Comparison of ENCODE assay signal across 2 cellular contexts in the genomic region with DNA sequence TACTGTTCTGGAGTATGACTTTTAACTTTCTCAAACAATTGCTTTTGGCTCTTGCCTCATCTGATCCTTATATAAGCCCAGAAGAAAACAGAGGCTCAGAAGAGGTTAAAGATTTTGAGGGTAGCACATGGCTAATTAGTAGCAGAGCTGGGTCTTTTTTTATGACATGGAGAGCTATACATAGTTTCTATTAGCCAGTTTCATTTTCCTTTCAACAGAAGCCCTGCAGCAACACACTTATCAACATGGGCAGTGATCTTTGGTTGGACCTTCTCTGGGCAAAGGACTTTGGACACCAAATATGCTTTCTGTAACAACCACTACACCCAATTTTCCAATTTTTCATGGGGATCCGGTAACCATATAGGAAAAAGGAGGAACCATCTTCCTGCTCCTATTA.
TF ChIP-seq lines count a peak whose summit lies in the region.

No MANE protein-coding gene starts in this region.

TF ChIP-seq in GM12878, 131 proteins besides CTCF, POLR2A, EP300 and RAD21 (continues in another document):
- TF ChIP-seq, protein P1, sequence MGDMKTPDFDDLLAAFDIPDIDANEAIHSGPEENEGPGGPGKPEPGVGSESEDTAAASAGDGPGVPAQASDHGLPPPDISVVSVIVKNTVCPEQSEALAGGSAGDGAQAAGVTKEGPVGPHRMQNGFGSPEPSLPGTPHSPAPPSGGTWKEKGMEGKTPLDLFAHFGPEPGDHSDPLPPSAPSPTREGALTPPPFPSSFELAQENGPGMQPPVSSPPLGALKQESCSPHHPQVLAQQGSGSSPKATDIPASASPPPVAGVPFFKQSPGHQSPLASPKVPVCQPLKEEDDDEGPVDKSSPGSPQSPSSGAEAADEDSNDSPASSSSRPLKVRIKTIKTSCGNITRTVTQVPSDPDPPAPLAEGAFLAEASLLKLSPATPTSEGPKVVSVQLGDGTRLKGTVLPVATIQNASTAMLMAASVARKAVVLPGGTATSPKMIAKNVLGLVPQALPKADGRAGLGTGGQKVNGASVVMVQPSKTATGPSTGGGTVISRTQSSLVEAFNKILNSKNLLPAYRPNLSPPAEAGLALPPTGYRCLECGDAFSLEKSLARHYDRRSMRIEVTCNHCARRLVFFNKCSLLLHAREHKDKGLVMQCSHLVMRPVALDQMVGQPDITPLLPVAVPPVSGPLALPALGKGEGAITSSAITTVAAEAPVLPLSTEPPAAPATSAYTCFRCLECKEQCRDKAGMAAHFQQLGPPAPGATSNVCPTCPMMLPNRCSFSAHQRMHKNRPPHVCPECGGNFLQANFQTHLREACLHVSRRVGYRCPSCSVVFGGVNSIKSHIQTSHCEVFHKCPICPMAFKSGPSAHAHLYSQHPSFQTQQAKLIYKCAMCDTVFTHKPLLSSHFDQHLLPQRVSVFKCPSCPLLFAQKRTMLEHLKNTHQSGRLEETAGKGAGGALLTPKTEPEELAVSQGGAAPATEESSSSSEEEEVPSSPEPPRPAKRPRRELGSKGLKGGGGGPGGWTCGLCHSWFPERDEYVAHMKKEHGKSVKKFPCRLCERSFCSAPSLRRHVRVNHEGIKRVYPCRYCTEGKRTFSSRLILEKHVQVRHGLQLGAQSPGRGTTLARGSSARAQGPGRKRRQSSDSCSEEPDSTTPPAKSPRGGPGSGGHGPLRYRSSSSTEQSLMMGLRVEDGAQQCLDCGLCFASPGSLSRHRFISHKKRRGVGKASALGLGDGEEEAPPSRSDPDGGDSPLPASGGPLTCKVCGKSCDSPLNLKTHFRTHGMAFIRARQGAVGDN (IDR thresholded peaks at IDR 0.05): peak; percentile 97
- TF ChIP-seq SIX5 (IDR thresholded peaks at IDR 0.05; ENCODE audit: low read depth, low read length, severe bottlenecking) (no peak), IKZF1 (conservative IDR thresholded peaks at IDR 0.05) (0 out of 2 replicates have a peak, but pooled peaks have one; percentile 43), RAD51 (IDR thresholded peaks at IDR 0.05) (peak; percentile 54), MXI1 (IDR thresholded peaks at IDR 0.05; ENCODE audit: low read depth, low read length) (0 out of 2 replicates have a peak, but pooled peaks have one; percentile 26), KDM1A (IDR thresholded peaks at IDR 0.05; ENCODE audit: borderline replicate concordance) (no peak), MEF2B (IDR thresholded peaks at IDR 0.05; ENCODE audit: partially characterized antibody, poor library complexity, severe bottlenecking) (peak; percentile 66), MTA2 (IDR thresholded peaks at IDR 0.05; ENCODE audit: low read depth) (peak; percentile 89), ZNF592 (IDR thresholded peaks at IDR 0.05) (0 out of 2 replicates have a peak, but pooled peaks have one; percentile 16), FOXK2 (IDR thresholded peaks at IDR 0.05) (peak; percentile 61), IKZF2 (IDR thresholded peaks at IDR 0.05) (peak; percentile 45 to 56; a peak in 2 of 4 replicates), NBN (IDR thresholded peaks at IDR 0.05) (no peak; the same call in 1 of the 2 replicates), ATF7 (IDR thresholded peaks at IDR 0.05; ENCODE audit: low read depth) (peak; percentile 80), SMAD5 (IDR thresholded peaks at IDR 0.05; ENCODE audit: low read depth) (no peak), KAT2A (conservative IDR thresholded peaks at IDR 0.05; ENCODE audit: control insufficient read depth, low read depth, low read length) (no peak), BACH1 (IDR thresholded peaks at IDR 0.05; ENCODE audit: borderline replicate concordance) (no peak), HCFC1 (IDR thresholded peaks at IDR 0.05; ENCODE audit: low read length) (no peak), FOXM1 (IDR thresholded peaks at IDR 0.05; ENCODE audit: low read depth, low read length) (no peak), CHD2 (IDR thresholded peaks at IDR 0.05; ENCODE audit: borderline replicate concordance, low read depth, low read length) (no peak)
- TF ChIP-seq, protein P2, sequence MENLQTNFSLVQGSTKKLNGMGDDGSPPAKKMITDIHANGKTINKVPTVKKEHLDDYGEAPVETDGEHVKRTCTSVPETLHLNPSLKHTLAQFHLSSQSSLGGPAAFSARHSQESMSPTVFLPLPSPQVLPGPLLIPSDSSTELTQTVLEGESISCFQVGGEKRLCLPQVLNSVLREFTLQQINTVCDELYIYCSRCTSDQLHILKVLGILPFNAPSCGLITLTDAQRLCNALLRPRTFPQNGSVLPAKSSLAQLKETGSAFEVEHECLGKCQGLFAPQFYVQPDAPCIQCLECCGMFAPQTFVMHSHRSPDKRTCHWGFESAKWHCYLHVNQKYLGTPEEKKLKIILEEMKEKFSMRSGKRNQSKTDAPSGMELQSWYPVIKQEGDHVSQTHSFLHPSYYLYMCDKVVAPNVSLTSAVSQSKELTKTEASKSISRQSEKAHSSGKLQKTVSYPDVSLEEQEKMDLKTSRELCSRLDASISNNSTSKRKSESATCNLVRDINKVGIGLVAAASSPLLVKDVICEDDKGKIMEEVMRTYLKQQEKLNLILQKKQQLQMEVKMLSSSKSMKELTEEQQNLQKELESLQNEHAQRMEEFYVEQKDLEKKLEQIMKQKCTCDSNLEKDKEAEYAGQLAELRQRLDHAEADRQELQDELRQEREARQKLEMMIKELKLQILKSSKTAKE (IDR thresholded peaks at IDR 0.05; ENCODE audit: low read depth, poor library complexity, severe bottlenecking): peak; percentile 25

TF ChIP-seq in SK-N-SH, 30 proteins besides CTCF, POLR2A, EP300 and RAD21 (continued from another document):
- TF ChIP-seq, protein P3, sequence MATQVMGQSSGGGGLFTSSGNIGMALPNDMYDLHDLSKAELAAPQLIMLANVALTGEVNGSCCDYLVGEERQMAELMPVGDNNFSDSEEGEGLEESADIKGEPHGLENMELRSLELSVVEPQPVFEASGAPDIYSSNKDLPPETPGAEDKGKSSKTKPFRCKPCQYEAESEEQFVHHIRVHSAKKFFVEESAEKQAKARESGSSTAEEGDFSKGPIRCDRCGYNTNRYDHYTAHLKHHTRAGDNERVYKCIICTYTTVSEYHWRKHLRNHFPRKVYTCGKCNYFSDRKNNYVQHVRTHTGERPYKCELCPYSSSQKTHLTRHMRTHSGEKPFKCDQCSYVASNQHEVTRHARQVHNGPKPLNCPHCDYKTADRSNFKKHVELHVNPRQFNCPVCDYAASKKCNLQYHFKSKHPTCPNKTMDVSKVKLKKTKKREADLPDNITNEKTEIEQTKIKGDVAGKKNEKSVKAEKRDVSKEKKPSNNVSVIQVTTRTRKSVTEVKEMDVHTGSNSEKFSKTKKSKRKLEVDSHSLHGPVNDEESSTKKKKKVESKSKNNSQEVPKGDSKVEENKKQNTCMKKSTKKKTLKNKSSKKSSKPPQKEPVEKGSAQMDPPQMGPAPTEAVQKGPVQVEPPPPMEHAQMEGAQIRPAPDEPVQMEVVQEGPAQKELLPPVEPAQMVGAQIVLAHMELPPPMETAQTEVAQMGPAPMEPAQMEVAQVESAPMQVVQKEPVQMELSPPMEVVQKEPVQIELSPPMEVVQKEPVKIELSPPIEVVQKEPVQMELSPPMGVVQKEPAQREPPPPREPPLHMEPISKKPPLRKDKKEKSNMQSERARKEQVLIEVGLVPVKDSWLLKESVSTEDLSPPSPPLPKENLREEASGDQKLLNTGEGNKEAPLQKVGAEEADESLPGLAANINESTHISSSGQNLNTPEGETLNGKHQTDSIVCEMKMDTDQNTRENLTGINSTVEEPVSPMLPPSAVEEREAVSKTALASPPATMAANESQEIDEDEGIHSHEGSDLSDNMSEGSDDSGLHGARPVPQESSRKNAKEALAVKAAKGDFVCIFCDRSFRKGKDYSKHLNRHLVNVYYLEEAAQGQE (IDR thresholded peaks at IDR 0.05; ENCODE audit: low read depth, low read length): no peak
- TF ChIP-seq POLR2AphosphoS5 (IDR thresholded peaks at IDR 0.05; ENCODE audit: low read depth, low read length) (no peak), MEF2A (IDR thresholded peaks at IDR 0.05; ENCODE audit: borderline replicate concordance, low read depth) (no peak), FOSL2 (IDR thresholded peaks at IDR 0.05; ENCODE audit: borderline replicate concordance, low read depth) (no peak), TCF12 (IDR thresholded peaks at IDR 0.05) (no peak), GABPA (IDR thresholded peaks at IDR 0.05; ENCODE audit: low read depth) (no peak)
- TF ChIP-seq, protein P4, sequence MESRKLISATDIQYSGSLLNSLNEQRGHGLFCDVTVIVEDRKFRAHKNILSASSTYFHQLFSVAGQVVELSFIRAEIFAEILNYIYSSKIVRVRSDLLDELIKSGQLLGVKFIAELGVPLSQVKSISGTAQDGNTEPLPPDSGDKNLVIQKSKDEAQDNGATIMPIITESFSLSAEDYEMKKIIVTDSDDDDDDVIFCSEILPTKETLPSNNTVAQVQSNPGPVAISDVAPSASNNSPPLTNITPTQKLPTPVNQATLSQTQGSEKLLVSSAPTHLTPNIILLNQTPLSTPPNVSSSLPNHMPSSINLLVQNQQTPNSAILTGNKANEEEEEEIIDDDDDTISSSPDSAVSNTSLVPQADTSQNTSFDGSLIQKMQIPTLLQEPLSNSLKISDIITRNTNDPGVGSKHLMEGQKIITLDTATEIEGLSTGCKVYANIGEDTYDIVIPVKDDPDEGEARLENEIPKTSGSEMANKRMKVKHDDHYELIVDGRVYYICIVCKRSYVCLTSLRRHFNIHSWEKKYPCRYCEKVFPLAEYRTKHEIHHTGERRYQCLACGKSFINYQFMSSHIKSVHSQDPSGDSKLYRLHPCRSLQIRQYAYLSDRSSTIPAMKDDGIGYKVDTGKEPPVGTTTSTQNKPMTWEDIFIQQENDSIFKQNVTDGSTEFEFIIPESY (IDR thresholded peaks at IDR 0.05; ENCODE audit: borderline replicate concordance, low read depth): no peak
TF ChIP-seq in SK-N-SH: peak in this region for 0.
